ENCODE assay signal across 10 cellular contexts in genomic region chr15:99504071-99504822, GRCh38.
DNase-seq lines count a peak whose midpoint lies in the region; ATAC-seq and TF ChIP-seq lines count a peak whose summit lies in the region.
"Had no signal": no experiment of that assay in that cellular context is flagged by ENCODE, and none has a peak within 500 bp of the region (broad histone marks: within the 10 kb centered on the region; RNA-seq: fewer than 3 reads in every experiment).

No MANE protein-coding gene starts in this region.

- no peak overlapping the region for H3K4me3 ChIP-seq in PC-9
- H3K4me3 ChIP-seq: adrenal gland had no signal

- no peak overlapping the region for H2AFZ ChIP-seq in PC-9

- no peaks in the 10 kb centered on the region for H3F3A ChIP-seq in PC-9 (ENCODE audit: insufficient read depth, low read depth)

- peak; percentile 52 to 87 for ATAC-seq in activated naive CD4-positive, alpha-beta T cell treated with anti-CD3 and anti-CD28 coated beads, Interleukin-2, amount 50 U/mL, for 72 hours
- peak; percentile 44 for ATAC-seq in HG02885 (IDR thresholded peaks at IDR 0.05; ENCODE audit: poor library complexity, unreplicated experiment)
- peak; percentile 75 for ATAC-seq in stimulated activated naive CD8-positive, alpha-beta T cell treated with anti-CD3 and anti-CD28 coated beads, Interleukin-15, amount 100 ng/mL, for 72 hours

- peak overlapping the region; percentile 19 to 56 for H3K4me3 Mint-ChIP-seq in stimulated activated naive CD8-positive, alpha-beta T cell treated with anti-CD3 and anti-CD28 coated beads, Interleukin-15, amount 100 ng/mL, for 72 hours
- H3K4me3 Mint-ChIP-seq: nephron had no signal

- H3K27me3 Mint-ChIP-seq in stimulated activated naive CD8-positive, alpha-beta T cell treated with anti-CD3 and anti-CD28 coated beads, Interleukin-15, amount 100 ng/mL, for 72 hours, result no peaks in the 10 kb centered on the region

- no peaks in the 10 kb centered on the region for H3K36me3 Mint-ChIP-seq in activated naive CD4-positive, alpha-beta T cell treated with anti-CD3 and anti-CD28 coated beads, Interleukin-2, amount 50 U/mL, for 72 hours

- H3K9me2 ChIP-seq in PC-9 (ENCODE audit: insufficient read depth), result no peaks in the 10 kb centered on the region

- H3K79me2 ChIP-seq in PC-9 (ENCODE audit: low read depth), result no peaks in the 10 kb centered on the region

- no peaks in the 10 kb centered on the region for H3K9me3 ChIP-seq in PC-9 (ENCODE audit: insufficient read depth, low read depth)
- H3K9me3 ChIP-seq: adrenal gland had no signal

- H3K9me3 Mint-ChIP-seq in activated naive CD4-positive, alpha-beta T cell treated with anti-CD3 and anti-CD28 coated beads, Interleukin-2, amount 50 U/mL, for 72 hours, result no peaks in the 10 kb centered on the region
- H3K9me3 Mint-ChIP-seq in stimulated activated naive CD8-positive, alpha-beta T cell treated with anti-CD3 and anti-CD28 coated beads, Interleukin-15, amount 100 ng/mL, for 72 hours, result no peaks in the 10 kb centered on the region
- H3K9me3 Mint-ChIP-seq: nephron had no signal

- peaks cover 67% of the 10 kb centered on the region for H3K4me1 Mint-ChIP-seq in stimulated activated naive CD8-positive, alpha-beta T cell treated with anti-CD3 and anti-CD28 coated beads, Interleukin-15, amount 100 ng/mL, for 72 hours

- H3K36me3 ChIP-seq in PC-9 (ENCODE audit: low read depth), result no peaks in the 10 kb centered on the region
- H3K36me3 ChIP-seq: adrenal gland had no signal

- H3K4me2 ChIP-seq in PC-9, result peak overlapping the region; percentile 51; the same call in 1 of the 2 replicates

- H3K27ac Mint-ChIP-seq in activated naive CD4-positive, alpha-beta T cell treated with anti-CD3 and anti-CD28 coated beads, Interleukin-2, amount 50 U/mL, for 72 hours, result no peak overlapping the region
- peak overlapping the region; percentile 0 to 90 for H3K27ac Mint-ChIP-seq in stimulated activated naive CD8-positive, alpha-beta T cell treated with anti-CD3 and anti-CD28 coated beads, Interleukin-15, amount 100 ng/mL, for 72 hours

- no TSS peak for BruUV-seq in PC-9 (replicated peaks; lab: Mats Ljungman, UMichigan)

- H3K27ac ChIP-seq in PC-9, result no peak overlapping the region
- H3K27ac ChIP-seq: adrenal gland had no signal

- no peak for DNase-seq in activated naive CD4-positive, alpha-beta T cell treated with anti-CD3 and anti-CD28 coated beads, Interleukin-2, amount 50 U/mL, for 72 hours (ENCODE audit: low spot score in 2 of 2)
- no peak for DNase-seq in activated naive CD4-positive, alpha-beta T cell treated with anti-CD3 and anti-CD28 coated beads, Interleukin-2, amount 50 U/mL, for 16 hours
- no peak for DNase-seq in PC-9
- peak in 1 of 2 donors; percentile 54 for DNase-seq in stimulated activated naive CD8-positive, alpha-beta T cell treated with anti-CD3 and anti-CD28 coated beads, Interleukin-15, amount 100 ng/mL, for 72 hours
- DNase-seq in SHP77 treated with DMSO at 0.1 percent for 48 hours (lab: John Stamatoyannopoulos, UW), result no peak
- DNase-seq in NCI-H1694 treated with DMSO at 0.1 percent for 48 hours (lab: John Stamatoyannopoulos, UW), result no peak
- DNase-seq in HT-29 (ENCODE audit: low spot score), result no peak

- H3K27me3 ChIP-seq in PC-9 (ENCODE audit: insufficient read depth, low read depth), result no peaks in the 10 kb centered on the region
- H3K27me3 ChIP-seq: adrenal gland had no signal

- TF ChIP-seq CTCF in PC-9 (conservative IDR thresholded peaks at IDR 0.05), result no peak

- POLR2A ChIA-PET in PC-9 (lab: Charles Lee; ENCODE audit: unreplicated experiment), result interaction anchor here (0.6 kb wide), 1 partner anchor 51 kb away, joined by 4 read pairs; no protein-coding TSS in a partner anchor

- CTCF ChIA-PET in PC-9 (lab: Charles Lee), result interaction anchor here (0.8 to 1.4 kb wide), 2 partner anchors 69 to 95 kb away, joined by 4 to 5 read pairs; no protein-coding TSS in a partner anchor

- intact Hi-C loops in PC-9 (cut with micrococcal nuclease; ENCODE audit: unreplicated experiment), result no loop called here

- H4K20me1 ChIP-seq in PC-9 (ENCODE audit: insufficient read depth), result no peaks in the 10 kb centered on the region

- H3K4me1 ChIP-seq in PC-9 (replicated peaks; ENCODE audit: insufficient read depth), result 0 out of 2 replicates have a peak, but pooled peaks cover 3% of the 10 kb centered on the region

Comparison
In these comparisons a context has a peak if more than half of its experiments do, and no peak if none do; other contexts are left out.
1. H3K27ac Mint-ChIP-seq: peak in stimulated activated naive CD8-positive, alpha-beta T cell treated with anti-CD3 and anti-CD28 coated beads, Interleukin-15, amount 100 ng/mL, for 72 hours (2 of 2); none in activated naive CD4-positive, alpha-beta T cell treated with anti-CD3 and anti-CD28 coated beads, Interleukin-2, amount 50 U/mL, for 72 hours (0 of 2).
2. Peak in every context shown above with its lines, with median percentiles within 50 percentile points of each other: ATAC-seq.